20 cellular contexts compared by ENCODE assay signal in genomic region chr2:241074901-241075540, GRCh38.
"Had no signal": no experiment of that assay in that cellular context is flagged by ENCODE, and none has a peak within 500 bp of the region (broad histone marks: within the 10 kb centered on the region; RNA-seq: fewer than 3 reads in every experiment).

No MANE protein-coding gene starts in this region.

- H3K27me3 ChIP-seq: right lobe of liver, suprapubic skin, thyroid gland had no signal

- H3K9me3 ChIP-seq: lower lobe of right lung, right lobe of liver, suprapubic skin, thyroid gland had no signal

- ATAC-seq: effector memory CD8-positive, alpha-beta T cell; left ventricle myocardium superior; naive thymus-derived CD8-positive, alpha-beta T cell; right lobe of liver; stimulated activated naive CD8-positive, alpha-beta T cell treated with anti-CD3 and anti-CD28 coated beads, Interleukin-15, amount 100 ng/mL, for 72 hours had no signal

- H3K4me1 ChIP-seq: lower lobe of right lung, parathyroid adenoma, suprapubic skin had no signal

- H3K9me3 Mint-ChIP-seq: effector memory CD8-positive, alpha-beta T cell; immature natural killer cell; naive thymus-derived CD8-positive, alpha-beta T cell; nephron progenitor cell; stimulated activated naive CD8-positive, alpha-beta T cell treated with anti-CD3 and anti-CD28 coated beads, Interleukin-15, amount 100 ng/mL, for 72 hours had no signal

- H3K4me3 ChIP-seq: lower lobe of right lung, right lobe of liver, suprapubic skin, thyroid gland had no signal

- H3K27me3 Mint-ChIP-seq: effector memory CD8-positive, alpha-beta T cell; naive thymus-derived CD8-positive, alpha-beta T cell; stimulated activated naive CD8-positive, alpha-beta T cell treated with anti-CD3 and anti-CD28 coated beads, Interleukin-15, amount 100 ng/mL, for 72 hours had no signal

- H3K4me3 Mint-ChIP-seq: effector memory CD8-positive, alpha-beta T cell; immature natural killer cell; naive thymus-derived CD8-positive, alpha-beta T cell; nephron progenitor cell; stimulated activated naive CD8-positive, alpha-beta T cell treated with anti-CD3 and anti-CD28 coated beads, Interleukin-15, amount 100 ng/mL, for 72 hours had no signal

- DNase-seq: cortex of kidney; effector memory CD8-positive, alpha-beta T cell; hypothalamus; immature natural killer cell; left ventricle myocardium superior; lower lobe of right lung; naive thymus-derived CD8-positive, alpha-beta T cell; nephron progenitor cell; occipital lobe; right lobe of liver; small intestine; stimulated activated CD4-positive, alpha-beta T cell treated with anti-CD3 and anti-CD28 coated beads, Interleukin-15, amount 100 ng/mL, for 24 hours; stimulated activated CD4-positive, alpha-beta T cell treated with anti-CD3 and anti-CD28 coated beads, Interleukin-2, amount 100 ng/mL, for 48 hours; stimulated activated naive CD4-positive, alpha-beta T cell; stimulated activated naive CD8-positive, alpha-beta T cell treated with anti-CD3 and anti-CD28 coated beads, Interleukin-15, amount 100 ng/mL, for 72 hours; thyroid gland; trophoblast cell had no signal

- H3K27ac Mint-ChIP-seq: effector memory CD8-positive, alpha-beta T cell; nephron progenitor cell; progenitor cell of endocrine pancreas had no signal

- H3K27ac ChIP-seq: lower lobe of right lung, parathyroid adenoma, right lobe of liver, suprapubic skin, thyroid gland had no signal
